ENCODE assay signal across 9 cellular contexts in genomic region chr19:6768236-6768785, GRCh38. TPM values are rescaled to one million over a fixed set of nuclear protein-coding genes. Genes with fewer than 3 reads are reported as not detected.
DNase-seq lines count a peak whose midpoint lies in the region; TF ChIP-seq lines count a peak whose summit lies in the region.
"Had no signal": no experiment of that assay in that cellular context is flagged by ENCODE, and none has a peak within 500 bp of the region (broad histone marks: within the 10 kb centered on the region; RNA-seq: fewer than 3 reads in every experiment).

No MANE protein-coding gene starts in this region.

- H3F3A ChIP-seq in DOHH2 (ENCODE audit: control insufficient read depth, insufficient read depth): peaks cover 10% of the 10 kb centered on the region
- peaks cover 29% of the 10 kb centered on the region for H3F3A ChIP-seq in MM.1S (ENCODE audit: insufficient read depth, low read length)

- H3K27ac ChIP-seq in DOHH2 (ENCODE audit: low read depth, low read length) (peak overlapping the region; percentile 40), MM.1S (ENCODE audit: low read length) (peak overlapping the region; percentile 40; the same call in 1 of the 2 replicates), brain microvascular endothelial cell (no peak overlapping the region)

- H4K20me1 ChIP-seq in DOHH2 (ENCODE audit: control insufficient read depth, insufficient read depth, low read depth, low read length) (no peaks in the 10 kb centered on the region), MM.1S (ENCODE audit: insufficient read depth, low read length) (no peaks in the 10 kb centered on the region)

- H3K4me1 Mint-ChIP-seq in nephron: peaks cover 11% of the 10 kb centered on the region

- H3K27me3 ChIP-seq in DOHH2 (ENCODE audit: control insufficient read depth, low read length) (no peaks in the 10 kb centered on the region), MM.1S (replicated peaks; ENCODE audit: insufficient read depth, low read length) (no peaks in the 10 kb centered on the region), brain microvascular endothelial cell (replicated peaks) (no peaks in the 10 kb centered on the region)

- DNase-seq in MM.1S: no peak
- peak; percentile 45 for DNase-seq in central memory CD4-positive, alpha-beta T cell
- no peak for DNase-seq in brain microvascular endothelial cell
- no peak for DNase-seq in SK-N-DZ (ENCODE audit: low spot score)
- no peak for DNase-seq in SHP77 treated with DMSO at 0.1 percent for 48 hours (lab: John Stamatoyannopoulos, UW)
- no peak for DNase-seq in NCI-H1092 (lab: John Stamatoyannopoulos, UW)
- DNase-seq: occipital lobe had no signal

- peak overlapping the region; percentile 49; the same call in 1 of the 2 replicates for H3K9ac ChIP-seq in MM.1S (ENCODE audit: low read length)

- H2AFZ ChIP-seq in MM.1S (ENCODE audit: low read length): peak overlapping the region; percentile 97

- no peaks in the 10 kb centered on the region for H3K36me3 Mint-ChIP-seq in nephron (ENCODE audit: low read depth)

- H3K36me3 ChIP-seq in DOHH2 (ENCODE audit: control insufficient read depth, low read length): peaks cover 6% of the 10 kb centered on the region
- H3K36me3 ChIP-seq in MM.1S (replicated peaks; ENCODE audit: insufficient read depth, low read length): no peaks in the 10 kb centered on the region
- no peaks in the 10 kb centered on the region for H3K36me3 ChIP-seq in brain microvascular endothelial cell (replicated peaks)

- H3K9me2 ChIP-seq in DOHH2 (replicated peaks; ENCODE audit: control insufficient read depth, low read length): no peaks in the 10 kb centered on the region
- no peaks in the 10 kb centered on the region for H3K9me2 ChIP-seq in MM.1S (replicated peaks; ENCODE audit: insufficient read depth, low read length)

- H3K4me2 ChIP-seq in DOHH2 (ENCODE audit: low read length): peak overlapping the region; percentile 75
- H3K4me2 ChIP-seq in MM.1S (ENCODE audit: low read depth, low read length): peak overlapping the region; percentile 93

- in situ Hi-C loops in brain microvascular endothelial cell (cut with HindIII; ENCODE audit: low pct_ligation_motif_present, low sequenced_read_pairs): no loop called here

- peaks cover 35% of the 10 kb centered on the region for H3K4me1 ChIP-seq in DOHH2 (ENCODE audit: control insufficient read depth, low read length)
- peaks cover 24% of the 10 kb centered on the region for H3K4me1 ChIP-seq in MM.1S (ENCODE audit: low read length)

- H3K79me2 ChIP-seq in DOHH2 (ENCODE audit: control insufficient read depth, low read length): peaks cover 14% of the 10 kb centered on the region
- peaks cover 53% of the 10 kb centered on the region for H3K79me2 ChIP-seq in MM.1S (ENCODE audit: low read length)

- peak overlapping the region in 2 of 3 experiments; percentile 31 to 43 for H3K4me3 Mint-ChIP-seq in nephron

- H3K9me3 ChIP-seq in DOHH2 (ENCODE audit: control insufficient read depth, insufficient read depth, low read length): no peaks in the 10 kb centered on the region
- H3K9me3 ChIP-seq in MM.1S (replicated peaks; ENCODE audit: insufficient read depth, low read length): no peaks in the 10 kb centered on the region

- TF ChIP-seq CTCF in DOHH2 (IDR thresholded peaks at IDR 0.05; ENCODE audit: low read depth, low read length, poor library complexity, severe bottlenecking): no peak
- TF ChIP-seq CTCF in MM.1S (IDR thresholded peaks at IDR 0.05; ENCODE audit: low read length): no peak
- no peak for TF ChIP-seq CTCF in nephron (IDR thresholded peaks at IDR 0.05; ENCODE audit: unreplicated experiment in 3 of 3)
- no peak for TF ChIP-seq CTCF in brain microvascular endothelial cell (IDR thresholded peaks at IDR 0.05; ENCODE audit: low read depth, low read length, missing control alignments)

- H3K4me3 ChIP-seq in DOHH2 (ENCODE audit: low read length) (peak overlapping the region; percentile 78), MM.1S (ENCODE audit: low read length) (peak overlapping the region; percentile 85), brain microvascular endothelial cell (ENCODE audit: low read depth, low read length) (no peak overlapping the region)

- H3K9me3 Mint-ChIP-seq in nephron: no peaks in the 10 kb centered on the region

- H3K27me3 Mint-ChIP-seq in nephron (ENCODE audit: low read depth): peaks cover 60% of the 10 kb centered on the region

- H3K27ac Mint-ChIP-seq in nephron: no peak overlapping the region

RNA-seq across cellular contexts. Expression of gene SH2D3A, which starts 1.1 kb away (rescaled TPM):
- polyA plus RNA-seq in SK-N-DZ (2014; cell fraction: cytosol; rRNA removed): 0.71 and 0.80 TPM in 2 replicates
- 0.06 and 2.2 TPM in 2 replicates for polyA plus RNA-seq in SK-N-DZ (2014; cell fraction: nucleus; rRNA removed)

RNA-seq across cellular contexts. Expression of gene VAV1, which starts 4.2 kb away (rescaled TPM):
- not detected in 2 replicates for polyA plus RNA-seq in SK-N-DZ (2014; cell fraction: cytosol; rRNA removed)
- polyA plus RNA-seq in SK-N-DZ (2014; cell fraction: nucleus; rRNA removed): not detected in 2 replicates

RNA-seq across cellular contexts. Expression of gene TRIP10, which starts 28.8 kb away (rescaled TPM):
- 10.4 and 42.0 TPM in 2 replicates for polyA plus RNA-seq in SK-N-DZ (2014; cell fraction: cytosol; rRNA removed)
- 11.9 and 16.9 TPM in 2 replicates for polyA plus RNA-seq in SK-N-DZ (2014; cell fraction: nucleus; rRNA removed)

RNA-seq across cellular contexts. Expression of gene GPR108, which starts 30.9 kb away (rescaled TPM):
- 33.8 and 39.2 TPM in 2 replicates for polyA plus RNA-seq in SK-N-DZ (2014; cell fraction: cytosol; rRNA removed)
- polyA plus RNA-seq in SK-N-DZ (2014; cell fraction: nucleus; rRNA removed): 59.8 and 73.1 TPM in 2 replicates

RNA-seq across cellular contexts. Expression of gene C3, which starts 47.9 kb away (rescaled TPM):
- polyA plus RNA-seq in SK-N-DZ (2014; cell fraction: cytosol; rRNA removed): not detected in 2 replicates
- not detected in 2 replicates for polyA plus RNA-seq in SK-N-DZ (2014; cell fraction: nucleus; rRNA removed)
